In genomic region chr9:30411571-30411970, GRCh38 we compare ENCODE assay signal across 16 cellular contexts.
DNase-seq lines count a peak whose midpoint lies in the region; ATAC-seq and TF ChIP-seq lines count a peak whose summit lies in the region.
"Had no signal": no experiment of that assay in that cellular context is flagged by ENCODE, and none has a peak within 500 bp of the region (broad histone marks: within the 10 kb centered on the region; RNA-seq: fewer than 3 reads in every experiment).

No MANE protein-coding gene starts in this region.

- H3K4me1 Mint-ChIP-seq in chondrocyte (ENCODE audit: low read depth) = no peaks in the 10 kb centered on the region
- H3K4me1 Mint-ChIP-seq: CD4-positive, alpha-beta memory T cell had no signal

- H3K27ac ChIP-seq in vagina = no peak overlapping the region
- H3K27ac ChIP-seq: A549, C4-2B, GM23248 had no signal

- H3K27me3 ChIP-seq in vagina = no peaks in the 10 kb centered on the region
- H3K27me3 ChIP-seq: BE2C had no signal

- no peaks in the 10 kb centered on the region for H3K4me1 ChIP-seq in vagina
- H3K4me1 ChIP-seq: A549, BE2C, HAP-1 had no signal

- no peak overlapping the region for H3K27ac Mint-ChIP-seq in chondrocyte (ENCODE audit: unreplicated experiment)
- H3K27ac Mint-ChIP-seq: CD4-positive, alpha-beta memory T cell had no signal

- peak; percentile 61 for DNase-seq in HT1080 (ENCODE audit: low read depth)
- peak; percentile 18 for DNase-seq in NB4 (ENCODE audit: low read depth)
- DNase-seq in chondrocyte (ENCODE audit: low spot score) = peak; percentile 33
- no peak for DNase-seq in vagina (ENCODE audit: extremely low spot score in 2 of 2)
- DNase-seq in stimulated activated naive CD8-positive, alpha-beta T cell treated with anti-CD3 and anti-CD28 coated beads, Interleukin-15, Interleukin-2, amounts not matched to agents 100 U/mL and 50 U/mL, for 24 hours = no peak
- DNase-seq: BE2C; CD4-positive, alpha-beta memory T cell; COR-L47; DND-41; GDM1; GM23248 had no signal

- H3K9me3 Mint-ChIP-seq in chondrocyte (ENCODE audit: low read depth) = peaks cover 33% of the 10 kb centered on the region

- H3K36me3 ChIP-seq in vagina = no peaks in the 10 kb centered on the region
- H3K36me3 ChIP-seq: BE2C, HAP-1 had no signal

- TF ChIP-seq POLR2A in NB4 (IDR thresholded peaks at IDR 0.05; ENCODE audit: extremely low read depth, insufficient read length) (no peak), vagina (IDR thresholded peaks at IDR 0.05) (no peak)

- no peak overlapping the region for H3K4me3 ChIP-seq in NB4 (ENCODE audit: low read depth, low read length)
- H3K4me3 ChIP-seq in vagina = no peak overlapping the region
- H3K4me3 ChIP-seq: A549, GM23248, HAP-1 had no signal

- ATAC-seq in GM18909 (IDR thresholded peaks at IDR 0.05; ENCODE audit: poor library complexity, unreplicated experiment) = no peak
- ATAC-seq in stimulated activated naive CD8-positive, alpha-beta T cell treated with anti-CD3 and anti-CD28 coated beads, Interleukin-15, Interleukin-2, amounts not matched to agents 100 U/mL and 50 U/mL, for 24 hours = no peak
- ATAC-seq: A549, HepG2 had no signal

- H3K36me3 Mint-ChIP-seq in chondrocyte (ENCODE audit: low read depth) = no peaks in the 10 kb centered on the region
- H3K36me3 Mint-ChIP-seq: CD4-positive, alpha-beta memory T cell had no signal

- H3K9me3 ChIP-seq in vagina = no peaks in the 10 kb centered on the region
- H3K9me3 ChIP-seq: BE2C, HAP-1 had no signal

- H3K4me3 Mint-ChIP-seq in chondrocyte (ENCODE audit: unreplicated experiment) = no peak overlapping the region
- H3K4me3 Mint-ChIP-seq: CD4-positive, alpha-beta memory T cell had no signal

- TF ChIP-seq CTCF in NB4 (IDR thresholded peaks at IDR 0.05; ENCODE audit: low read depth, low read length) (no peak), chondrocyte (IDR thresholded peaks at IDR 0.05) (no peak), vagina (IDR thresholded peaks at IDR 0.05) (no peak)

- intact Hi-C loops in vagina (cut with DNase I) = no loop called here

- H3K27me3 Mint-ChIP-seq in chondrocyte (ENCODE audit: low read depth) = no peaks in the 10 kb centered on the region
- H3K27me3 Mint-ChIP-seq: CD4-positive, alpha-beta memory T cell had no signal

Comparison
In these comparisons a context has a peak if more than half of its experiments do, and no peak if none do; other contexts are left out.
1. DNase-seq: peak in HT1080 (single experiment), NB4 (single experiment) and chondrocyte (single experiment); none in vagina (0 of 2) and stimulated activated naive CD8-positive, alpha-beta T cell treated with anti-CD3 and anti-CD28 coated beads, Interleukin-15, Interleukin-2, amounts not matched to agents 100 U/mL and 50 U/mL, for 24 hours (single experiment).